Comparison of ENCODE assay signal across 33 cellular contexts in genomic region chr7:29063872-29064271, GRCh38.
"Had no signal": no experiment of that assay in that cellular context is flagged by ENCODE, and none has a peak within 500 bp of the region (broad histone marks: within the 10 kb centered on the region; RNA-seq: fewer than 3 reads in every experiment).

No MANE protein-coding gene starts in this region.

- H3K4me3 Mint-ChIP-seq: activated CD4-positive, alpha-beta memory T cell treated with anti-CD3 and anti-CD28 coated beads, Interleukin-2, amount 10 ng/mL, durations not matched to agents 7 days and 5 days; activated CD8-positive, alpha-beta memory T cell treated with anti-CD3 and anti-CD28 coated beads, Interleukin-2, amount 10 ng/mL, durations not matched to agents 7 days and 5 days; activated naive CD8-positive, alpha-beta T cell treated with anti-CD3 and anti-CD28 coated beads for 36 hours; activated T-helper 17 cell treated with anti-CD3 and anti-CD28 coated beads, Interleukin-2, amount 50 U/mL, for 72 hours had no signal

- H3K27ac Mint-ChIP-seq: activated CD4-positive, alpha-beta memory T cell treated with anti-CD3 and anti-CD28 coated beads, Interleukin-2, amount 10 ng/mL, durations not matched to agents 7 days and 5 days; activated CD8-positive, alpha-beta memory T cell treated with anti-CD3 and anti-CD28 coated beads, Interleukin-2, amount 10 ng/mL, durations not matched to agents 7 days and 5 days; activated naive CD8-positive, alpha-beta T cell treated with anti-CD3 and anti-CD28 coated beads for 36 hours; activated T-helper 17 cell treated with anti-CD3 and anti-CD28 coated beads, Interleukin-2, amount 50 U/mL, for 72 hours had no signal

- H3K36me3 Mint-ChIP-seq: activated CD8-positive, alpha-beta memory T cell treated with anti-CD3 and anti-CD28 coated beads, Interleukin-2, amount 10 ng/mL, durations not matched to agents 7 days and 5 days; activated naive CD8-positive, alpha-beta T cell treated with anti-CD3 and anti-CD28 coated beads for 36 hours had no signal

- H3K4me1 Mint-ChIP-seq: activated CD4-positive, alpha-beta memory T cell treated with anti-CD3 and anti-CD28 coated beads, Interleukin-2, amount 10 ng/mL, durations not matched to agents 7 days and 5 days; activated CD8-positive, alpha-beta memory T cell treated with anti-CD3 and anti-CD28 coated beads, Interleukin-2, amount 10 ng/mL, durations not matched to agents 7 days and 5 days; activated naive CD8-positive, alpha-beta T cell treated with anti-CD3 and anti-CD28 coated beads for 36 hours; activated T-helper 17 cell treated with anti-CD3 and anti-CD28 coated beads, Interleukin-2, amount 50 U/mL, for 72 hours had no signal

- H3K4me2 ChIP-seq: PC-9 had no signal

- H3K4me3 ChIP-seq: PC-9 had no signal

- H2AFZ ChIP-seq: PC-9 had no signal

- H3K27ac ChIP-seq: brain microvascular endothelial cell, PC-9, RWPE1, WERI-Rb-1 had no signal

- ATAC-seq: activated CD8-positive, alpha-beta memory T cell treated with anti-CD3 and anti-CD28 coated beads, Interleukin-2, amount 10 ng/mL, durations not matched to agents 7 days and 5 days; activated T-helper 17 cell treated with anti-CD3 and anti-CD28 coated beads, Interleukin-2, amount 50 U/mL, for 72 hours; Right ventricle myocardium inferior had no signal

- H3K27me3 ChIP-seq: brain microvascular endothelial cell had no signal

- H3K9me3 Mint-ChIP-seq: activated CD4-positive, alpha-beta memory T cell treated with anti-CD3 and anti-CD28 coated beads, Interleukin-2, amount 10 ng/mL, durations not matched to agents 7 days and 5 days had no signal

- DNase-seq: activated CD4-positive, alpha-beta memory T cell treated with anti-CD3 and anti-CD28 coated beads, Interleukin-2, amount 10 ng/mL, durations not matched to agents 7 days and 5 days; activated CD4-positive, alpha-beta T cell treated with anti-CD3 and anti-CD28 coated beads for 1 hour; activated CD4-positive, alpha-beta T cell treated with anti-CD3 and anti-CD28 coated beads for 48 hours; activated CD4-positive, CD25-positive, alpha-beta regulatory T cell; activated CD8-positive, alpha-beta memory T cell treated with anti-CD3 and anti-CD28 coated beads for 24 hours; activated CD8-positive, alpha-beta memory T cell treated with anti-CD3 and anti-CD28 coated beads, Interleukin-2, amount 10 ng/mL, durations not matched to agents 7 days and 5 days; activated CD8-positive, alpha-beta memory T cell treated with anti-CD3 and anti-CD28 coated beads, Interleukin-2, amount 50 U/mL, for 48 hours; activated effector memory CD4-positive, alpha-beta T cell treated with anti-CD3 and anti-CD28 coated beads, Interleukin-2, amount 50 U/mL, for 16 hours; activated naive CD4-positive, alpha-beta T cell; activated naive CD4-positive, alpha-beta T cell treated with anti-CD3 and anti-CD28 coated beads, Interleukin-2, amount 50 U/mL, for 16 hours; activated naive CD8-positive, alpha-beta T cell treated with anti-CD3 and anti-CD28 coated beads for 36 hours; activated T-cell treated with anti-CD3 and anti-CD28 coated beads, Interleukin-2, amount 50 U/mL, for 48 hours; amniotic stem cell; aorta; brain microvascular endothelial cell; central memory CD4-positive, alpha-beta T cell; KG1; NCI-H1092 treated with DMSO at 0.1 percent for 48 hours; NCI-H1436; NCI-H1694; NCI-H1930; NCI-H345; NCI-H524 treated with DMSO at 0.1 percent for 48 hours; NCI-H748 treated with DMSO at 0.1 percent for 48 hours; NK-92 treated with Interleukin-12 subunit alpha and Interleukin-12 subunit beta, amount 100 ng/mL, for 24 hours; SIG-M5; SW 1271; T1000; WERI-Rb-1 had no signal

- H3K36me3 ChIP-seq: brain microvascular endothelial cell, WERI-Rb-1 had no signal
